Comparison of ENCODE assay signal across 1 cellular context in the genomic region with DNA sequence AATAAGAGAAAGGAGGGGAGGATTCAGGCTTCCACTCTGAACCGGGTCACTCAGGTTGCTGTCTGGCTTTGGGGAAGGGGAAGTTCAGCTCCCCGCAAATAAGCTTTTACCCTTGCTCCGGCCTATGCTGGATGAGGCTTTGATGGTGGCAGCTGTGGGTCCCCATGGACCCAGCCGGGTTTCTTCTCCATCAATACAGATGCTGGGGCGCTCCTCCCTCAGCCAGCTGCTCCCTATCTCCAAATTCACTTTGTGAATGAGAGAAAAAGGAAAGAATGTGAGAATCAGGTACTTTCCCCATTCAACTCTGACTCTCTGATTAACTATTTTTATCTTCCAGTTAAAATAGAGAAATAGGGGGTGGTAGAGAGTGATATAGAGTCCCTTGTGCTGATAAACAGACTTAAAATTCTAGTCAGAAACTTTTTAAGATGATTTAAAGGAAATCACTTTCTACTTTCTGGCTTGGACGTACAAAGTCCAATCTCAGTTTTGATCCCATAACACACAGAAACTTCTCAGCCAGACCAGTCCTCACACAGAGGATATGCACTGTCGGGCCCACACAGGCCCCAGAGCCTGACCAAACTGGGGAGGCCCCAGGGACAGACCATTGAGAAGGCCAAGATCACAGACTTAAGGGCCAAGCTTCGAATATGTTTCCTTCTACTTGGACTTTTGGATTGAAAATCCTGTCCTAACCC.
TF ChIP-seq lines count a peak whose summit lies in the region.

No MANE protein-coding gene starts in this region.

TF ChIP-seq in GM12878, 131 proteins besides CTCF, POLR2A, EP300 and RAD21 (continued from another document and continues in another):
- TF ChIP-seq, protein P1, sequence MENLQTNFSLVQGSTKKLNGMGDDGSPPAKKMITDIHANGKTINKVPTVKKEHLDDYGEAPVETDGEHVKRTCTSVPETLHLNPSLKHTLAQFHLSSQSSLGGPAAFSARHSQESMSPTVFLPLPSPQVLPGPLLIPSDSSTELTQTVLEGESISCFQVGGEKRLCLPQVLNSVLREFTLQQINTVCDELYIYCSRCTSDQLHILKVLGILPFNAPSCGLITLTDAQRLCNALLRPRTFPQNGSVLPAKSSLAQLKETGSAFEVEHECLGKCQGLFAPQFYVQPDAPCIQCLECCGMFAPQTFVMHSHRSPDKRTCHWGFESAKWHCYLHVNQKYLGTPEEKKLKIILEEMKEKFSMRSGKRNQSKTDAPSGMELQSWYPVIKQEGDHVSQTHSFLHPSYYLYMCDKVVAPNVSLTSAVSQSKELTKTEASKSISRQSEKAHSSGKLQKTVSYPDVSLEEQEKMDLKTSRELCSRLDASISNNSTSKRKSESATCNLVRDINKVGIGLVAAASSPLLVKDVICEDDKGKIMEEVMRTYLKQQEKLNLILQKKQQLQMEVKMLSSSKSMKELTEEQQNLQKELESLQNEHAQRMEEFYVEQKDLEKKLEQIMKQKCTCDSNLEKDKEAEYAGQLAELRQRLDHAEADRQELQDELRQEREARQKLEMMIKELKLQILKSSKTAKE (IDR thresholded peaks at IDR 0.05; ENCODE audit: low read depth, poor library complexity, severe bottlenecking), result peak; percentile 63
- TF ChIP-seq MTA2 (IDR thresholded peaks at IDR 0.05; ENCODE audit: low read depth) (peak; percentile 33; the same call in 1 of the 2 replicates), RFX5 (IDR thresholded peaks at IDR 0.05; ENCODE audit: low read depth, low read length) (no peak), EED (IDR thresholded peaks at IDR 0.05; ENCODE audit: low read depth) (no peak), TCF12 (IDR thresholded peaks at IDR 0.05; ENCODE audit: low read depth, low read length) (0 out of 2 replicates have a peak, but pooled peaks have one; percentile 50), ESRRA (IDR thresholded peaks at IDR 0.05; ENCODE audit: low read length) (no peak), HDGF (IDR thresholded peaks at IDR 0.05) (0 out of 2 replicates have a peak, but pooled peaks have one; percentile 4), RUNX3 (IDR thresholded peaks at IDR 0.05; ENCODE audit: low read length) (peak; percentile 19; the same call in 1 of the 2 replicates), PBX3 (IDR thresholded peaks at IDR 0.05; ENCODE audit: insufficient replicate concordance, low read depth, low read length) (no peak), ELK1 (IDR thresholded peaks at IDR 0.05; ENCODE audit: low read depth, low read length) (no peak), CUX1 (IDR thresholded peaks at IDR 0.05; ENCODE audit: insufficient replicate concordance, low read depth, low read length) (no peak), MTA3 (IDR thresholded peaks at IDR 0.05; ENCODE audit: borderline replicate concordance, low read length) (0 out of 2 replicates have a peak, but pooled peaks have one; percentile 55), MEF2B (IDR thresholded peaks at IDR 0.05; ENCODE audit: partially characterized antibody, poor library complexity, severe bottlenecking) (peak; percentile 62), MYB (IDR thresholded peaks at IDR 0.05; ENCODE audit: borderline replicate concordance, low read depth, low read length) (no peak), RBBP5 (conservative IDR thresholded peaks at IDR 0.05) (no peak), POLR2AphosphoS5 (IDR thresholded peaks at IDR 0.05; ENCODE audit: low read length) (no peak), ETV6 (conservative IDR thresholded peaks at IDR 0.05 in 1 of 2, IDR thresholded peaks at IDR 0.05 in 1 of 2; ENCODE audit: borderline replicate concordance in 1 of 2, low read depth in 1 of 2) (peak in 1 of 2 experiments; percentile 47; a peak in 1 of 4 replicates), RCOR1 (conservative IDR thresholded peaks at IDR 0.05; ENCODE audit: low read depth, low read length) (0 out of 2 replicates have a peak, but pooled peaks have one; percentile 23), CREM (IDR thresholded peaks at IDR 0.05; ENCODE audit: low read depth) (no peak), HDAC2 (IDR thresholded peaks at IDR 0.05) (no peak), DPF2 (IDR thresholded peaks at IDR 0.05) (0 out of 2 replicates have a peak, but pooled peaks have one; percentile 25), RELB (IDR thresholded peaks at IDR 0.05; ENCODE audit: low read depth) (peak; percentile 38; the same call in 1 of the 2 replicates), SUPT20H (IDR thresholded peaks at IDR 0.05; ENCODE audit: borderline replicate concordance, control insufficient read depth, low read depth, low read length) (no peak), ZNF592 (IDR thresholded peaks at IDR 0.05) (0 out of 2 replicates have a peak, but pooled peaks have one; percentile 22), NFIC (IDR thresholded peaks at IDR 0.05; ENCODE audit: low read depth, low read length) (peak; percentile 20; the same call in 1 of the 2 replicates), CREB1 (IDR thresholded peaks at IDR 0.05; ENCODE audit: low read depth) (no peak), TBL1XR1 (IDR thresholded peaks at IDR 0.05; ENCODE audit: low read depth, low read length) (no peak)
- TF ChIP-seq, protein P2, sequence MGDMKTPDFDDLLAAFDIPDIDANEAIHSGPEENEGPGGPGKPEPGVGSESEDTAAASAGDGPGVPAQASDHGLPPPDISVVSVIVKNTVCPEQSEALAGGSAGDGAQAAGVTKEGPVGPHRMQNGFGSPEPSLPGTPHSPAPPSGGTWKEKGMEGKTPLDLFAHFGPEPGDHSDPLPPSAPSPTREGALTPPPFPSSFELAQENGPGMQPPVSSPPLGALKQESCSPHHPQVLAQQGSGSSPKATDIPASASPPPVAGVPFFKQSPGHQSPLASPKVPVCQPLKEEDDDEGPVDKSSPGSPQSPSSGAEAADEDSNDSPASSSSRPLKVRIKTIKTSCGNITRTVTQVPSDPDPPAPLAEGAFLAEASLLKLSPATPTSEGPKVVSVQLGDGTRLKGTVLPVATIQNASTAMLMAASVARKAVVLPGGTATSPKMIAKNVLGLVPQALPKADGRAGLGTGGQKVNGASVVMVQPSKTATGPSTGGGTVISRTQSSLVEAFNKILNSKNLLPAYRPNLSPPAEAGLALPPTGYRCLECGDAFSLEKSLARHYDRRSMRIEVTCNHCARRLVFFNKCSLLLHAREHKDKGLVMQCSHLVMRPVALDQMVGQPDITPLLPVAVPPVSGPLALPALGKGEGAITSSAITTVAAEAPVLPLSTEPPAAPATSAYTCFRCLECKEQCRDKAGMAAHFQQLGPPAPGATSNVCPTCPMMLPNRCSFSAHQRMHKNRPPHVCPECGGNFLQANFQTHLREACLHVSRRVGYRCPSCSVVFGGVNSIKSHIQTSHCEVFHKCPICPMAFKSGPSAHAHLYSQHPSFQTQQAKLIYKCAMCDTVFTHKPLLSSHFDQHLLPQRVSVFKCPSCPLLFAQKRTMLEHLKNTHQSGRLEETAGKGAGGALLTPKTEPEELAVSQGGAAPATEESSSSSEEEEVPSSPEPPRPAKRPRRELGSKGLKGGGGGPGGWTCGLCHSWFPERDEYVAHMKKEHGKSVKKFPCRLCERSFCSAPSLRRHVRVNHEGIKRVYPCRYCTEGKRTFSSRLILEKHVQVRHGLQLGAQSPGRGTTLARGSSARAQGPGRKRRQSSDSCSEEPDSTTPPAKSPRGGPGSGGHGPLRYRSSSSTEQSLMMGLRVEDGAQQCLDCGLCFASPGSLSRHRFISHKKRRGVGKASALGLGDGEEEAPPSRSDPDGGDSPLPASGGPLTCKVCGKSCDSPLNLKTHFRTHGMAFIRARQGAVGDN (IDR thresholded peaks at IDR 0.05), result peak; percentile 84
- TF ChIP-seq, protein P3, sequence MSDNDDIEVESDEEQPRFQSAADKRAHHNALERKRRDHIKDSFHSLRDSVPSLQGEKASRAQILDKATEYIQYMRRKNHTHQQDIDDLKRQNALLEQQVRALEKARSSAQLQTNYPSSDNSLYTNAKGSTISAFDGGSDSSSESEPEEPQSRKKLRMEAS (IDR thresholded peaks at IDR 0.05; ENCODE audit: low read depth, low read length), result no peak
- TF ChIP-seq, protein P4, sequence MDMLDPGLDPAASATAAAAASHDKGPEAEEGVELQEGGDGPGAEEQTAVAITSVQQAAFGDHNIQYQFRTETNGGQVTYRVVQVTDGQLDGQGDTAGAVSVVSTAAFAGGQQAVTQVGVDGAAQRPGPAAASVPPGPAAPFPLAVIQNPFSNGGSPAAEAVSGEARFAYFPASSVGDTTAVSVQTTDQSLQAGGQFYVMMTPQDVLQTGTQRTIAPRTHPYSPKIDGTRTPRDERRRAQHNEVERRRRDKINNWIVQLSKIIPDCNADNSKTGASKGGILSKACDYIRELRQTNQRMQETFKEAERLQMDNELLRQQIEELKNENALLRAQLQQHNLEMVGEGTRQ (IDR thresholded peaks at IDR 0.05; ENCODE audit: borderline replicate concordance, low read depth, low read length), result no peak
